In the genomic region with DNA sequence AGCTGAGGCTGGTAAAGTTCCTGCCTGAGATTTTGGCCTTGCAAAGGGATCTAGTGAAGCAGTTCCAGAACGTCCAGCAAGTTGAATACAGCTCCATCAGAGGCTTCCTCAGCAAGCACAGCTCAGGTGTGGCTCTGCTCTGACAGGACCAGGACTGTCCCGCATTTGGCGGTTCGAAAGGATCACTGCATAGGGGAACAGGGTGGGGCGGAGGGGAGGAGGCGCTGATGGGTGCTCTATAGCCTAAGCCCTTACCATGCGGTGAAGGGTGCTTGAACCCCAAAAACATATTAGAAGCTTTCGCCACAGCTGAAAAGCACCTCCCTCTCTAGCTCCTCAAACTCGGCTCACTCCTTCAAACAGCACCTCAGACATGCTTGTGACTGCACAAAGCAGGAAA, we compare ENCODE assay signal across 14 cellular contexts.
"Had no signal": no experiment of that assay in that cellular context is flagged by ENCODE, and none has a peak within 500 bp of the region (broad histone marks: within the 10 kb centered on the region; RNA-seq: fewer than 3 reads in every experiment).

No MANE protein-coding gene starts in this region.

- H3K4me3 Mint-ChIP-seq: memory B cell had no signal

- H3K27me3 ChIP-seq: ascending aorta, esophagus muscularis mucosa, left lung, testis had no signal

- DNase-seq: activated CD4-positive, CD25-positive, alpha-beta regulatory T cell; foreskin fibroblast; islet precursor cell; left lung; posterior cingulate gyrus; right cardiac atrium; SHP77; stimulated activated naive CD8-positive, alpha-beta T cell treated with anti-CD3 and anti-CD28 coated beads, Interleukin-15, Interleukin-2, amounts not matched to agents 100 U/mL and 50 U/mL, for 24 hours; T-helper 2 cell; testis had no signal

- H3K27ac Mint-ChIP-seq: memory B cell had no signal

- H3K4me1 Mint-ChIP-seq: memory B cell had no signal

- H3K9me3 Mint-ChIP-seq: activated T-helper 2 cell treated with anti-CD3 and anti-CD28 coated beads, Interferon-gamma antibody, Interleukin-2, Interleukin-4, amounts not matched to agents 10 μg/mL and 5 μg/mL and 100 μg/mL, durations not matched to agents 14 hours and 24 hours and 36 hours; memory B cell had no signal

- H3K27me3 Mint-ChIP-seq: memory B cell had no signal

- H3K4me1 ChIP-seq: ascending aorta, esophagus muscularis mucosa, left lung had no signal

- ATAC-seq: left lung; right cardiac atrium; stimulated activated naive CD8-positive, alpha-beta T cell treated with anti-CD3 and anti-CD28 coated beads, Interleukin-15, Interleukin-2, amounts not matched to agents 100 U/mL and 50 U/mL, for 24 hours had no signal

- H3K27ac ChIP-seq: ascending aorta, esophagus muscularis mucosa, left lung, testis had no signal

- H3K4me3 ChIP-seq: ascending aorta, esophagus muscularis mucosa, left lung, testis had no signal

- H3K9me3 ChIP-seq: ascending aorta, esophagus muscularis mucosa, left lung, testis had no signal
